In genomic region chr6:84371681-84372080, GRCh38 we compare ENCODE assay signal across 17 cellular contexts.
DNase-seq lines count a peak whose midpoint lies in the region; ATAC-seq and TF ChIP-seq lines count a peak whose summit lies in the region.
"Had no signal": no experiment of that assay in that cellular context is flagged by ENCODE, and none has a peak within 500 bp of the region (broad histone marks: within the 10 kb centered on the region; RNA-seq: fewer than 3 reads in every experiment).

No MANE protein-coding gene starts in this region.

- DNase-seq in OCI-M1 (lab: John Stamatoyannopoulos, UW) (peak; percentile 39), Caco-2 (no peak), cortex of kidney (lab: John Stamatoyannopoulos, UW) (no peak)
- DNase-seq: 8988T; Calu3; CD4-positive, alpha-beta T cell; CD8-positive, alpha-beta memory T cell; DMS153; DND-41; H9 had no signal

- POLR2A ChIA-PET in Caco-2 (lab: Charles Lee), result no interaction called here

- TF ChIP-seq CTCF in Caco-2 (IDR thresholded peaks at IDR 0.05; ENCODE audit: insufficient read depth in 1 of 2, low read depth in 1 of 2, low read length in 1 of 2, severe bottlenecking in 1 of 2, unreplicated experiment in 1 of 2), result no peak

- H3K36me3 Mint-ChIP-seq in Caco-2 (ENCODE audit: insufficient read depth, unreplicated experiment), result no peaks in the 10 kb centered on the region
- H3K36me3 Mint-ChIP-seq: CD14-positive monocyte; CD8-positive, alpha-beta memory T cell had no signal

- H3K27ac Mint-ChIP-seq in Caco-2 (ENCODE audit: unreplicated experiment), result no peak overlapping the region
- H3K27ac Mint-ChIP-seq: CD14-positive monocyte; CD4-positive, alpha-beta T cell; CD8-positive, alpha-beta memory T cell; GM23338; H9 had no signal

- no peaks in the 10 kb centered on the region for H3K9me3 Mint-ChIP-seq in Caco-2 (ENCODE audit: unreplicated experiment)
- H3K9me3 Mint-ChIP-seq: GM23338, H9 had no signal

- H3K9me3 ChIP-seq in BLaER1 (no peaks in the 10 kb centered on the region), Caco-2 (no peaks in the 10 kb centered on the region)
- H3K9me3 ChIP-seq: A549 had no signal

- no peak overlapping the region for H3K4me3 Mint-ChIP-seq in Caco-2 (ENCODE audit: unreplicated experiment)
- H3K4me3 Mint-ChIP-seq: CD14-positive monocyte; CD4-positive, alpha-beta T cell; CD8-positive, alpha-beta memory T cell; GM23338; H9 had no signal

- ATAC-seq in HG03103 (IDR thresholded peaks at IDR 0.05; ENCODE audit: low read depth, unreplicated experiment) (peak; percentile 54), GM19463 (IDR thresholded peaks at IDR 0.05; ENCODE audit: unreplicated experiment) (no peak)
- ATAC-seq: A549, GM23338, HCT116 had no signal

- H4K20me1 ChIP-seq in BLaER1, result no peaks in the 10 kb centered on the region

- H3K27me3 Mint-ChIP-seq in Caco-2 (ENCODE audit: insufficient read depth, unreplicated experiment), result no peaks in the 10 kb centered on the region
- H3K27me3 Mint-ChIP-seq: CD4-positive, alpha-beta T cell had no signal

- H3K9ac ChIP-seq in BLaER1, result no peak overlapping the region

- H3K4me1 ChIP-seq in BLaER1, result peaks cover 18% of the 10 kb centered on the region
- H3K4me1 ChIP-seq in Caco-2, result no peaks in the 10 kb centered on the region
- H3K4me1 ChIP-seq: A549 had no signal

- H3K36me3 ChIP-seq in BLaER1, result no peaks in the 10 kb centered on the region
- H3K36me3 ChIP-seq in Caco-2 (ENCODE audit: control insufficient read depth, insufficient read depth, low read length), result no peaks in the 10 kb centered on the region

- BruUV-seq in Caco-2 (replicated peaks; lab: Mats Ljungman, UMichigan), result no TSS peak

- peak overlapping the region; percentile 12; the same call in 1 of the 2 replicates for H3K4me2 ChIP-seq in BLaER1
- H3K4me2 ChIP-seq: A549, GM23338 had no signal

- H3K4me3 ChIP-seq in BLaER1 (no peak overlapping the region), Caco-2 (ENCODE audit: low read depth, low read length) (no peak overlapping the region)
- H3K4me3 ChIP-seq: A549, GM23338 had no signal

- no peak overlapping the region for H3K27ac ChIP-seq in BLaER1
- H3K27ac ChIP-seq: A549 had no signal

- CTCF ChIA-PET in Caco-2 (lab: Charles Lee), result no interaction called here

- intact Hi-C loops in Caco-2 (cut with micrococcal nuclease; ENCODE audit: unreplicated experiment), result no loop called here

- H3K27me3 ChIP-seq in BLaER1, result no peaks in the 10 kb centered on the region
- H3K27me3 ChIP-seq in Caco-2 (replicated peaks; ENCODE audit: control insufficient read depth, insufficient read depth, low read length), result no peaks in the 10 kb centered on the region

- H3K4me1 Mint-ChIP-seq in Caco-2 (ENCODE audit: low read depth, unreplicated experiment), result no peaks in the 10 kb centered on the region
- H3K4me1 Mint-ChIP-seq: CD14-positive monocyte; CD8-positive, alpha-beta memory T cell; GM23338; H9 had no signal
